In genomic region chr7:45768516-45769394, GRCh38 we compare ENCODE assay signal across 8 cellular contexts.
DNase-seq lines count a peak whose midpoint lies in the region; ATAC-seq and TF ChIP-seq lines count a peak whose summit lies in the region.
"Not testable (repeated sequence)": the region's sequence is repeated elsewhere in the genome, so short reads cannot be mapped to it uniquely, and the experiment has no call there.

No MANE protein-coding gene starts in this region.

- not testable (repeated sequence) for TF ChIP-seq CTCF in AG09319 (IDR thresholded peaks at IDR 0.05; ENCODE audit: low read depth, low read length)

- peak; percentile 94 for DNase-seq in AG09319 (ENCODE audit: extremely low read depth, low read depth)
- DNase-seq in NCI-H345 (lab: John Stamatoyannopoulos, UW) = peak; percentile 98
- peak; percentile 98 for DNase-seq in activated CD4-positive, CD25-positive, alpha-beta regulatory T cell treated with anti-CD3 and anti-CD28 coated beads, Interleukin-2, amount 50 U/mL, for 16 hours (ENCODE audit: low read depth, low spot score)
- peak; percentile 98 for DNase-seq in cerebellar cortex (ENCODE audit: low spot score)
- peak; percentile 99 for DNase-seq in islet precursor cell
- peak; percentile 98 for DNase-seq in stimulated activated CD4-positive, alpha-beta T cell treated with anti-CD3 and anti-CD28 coated beads, Interleukin-12 subunit alpha, Interleukin-12 subunit beta, amount 100 ng/mL, for 4 hours

- peak; percentile 100 for ATAC-seq in GM19025 (IDR thresholded peaks at IDR 0.05; ENCODE audit: low read depth, unreplicated experiment)
- peak; percentile 100 for ATAC-seq in HG03280 (IDR thresholded peaks at IDR 0.05; ENCODE audit: unreplicated experiment)

Comparison
In these comparisons a context has a peak if more than half of its experiments do, and no peak if none do; other contexts are left out.
1. Peak in every context shown above with its lines: DNase-seq and ATAC-seq.